1 cellular context compared by ENCODE assay signal in the genomic region with DNA sequence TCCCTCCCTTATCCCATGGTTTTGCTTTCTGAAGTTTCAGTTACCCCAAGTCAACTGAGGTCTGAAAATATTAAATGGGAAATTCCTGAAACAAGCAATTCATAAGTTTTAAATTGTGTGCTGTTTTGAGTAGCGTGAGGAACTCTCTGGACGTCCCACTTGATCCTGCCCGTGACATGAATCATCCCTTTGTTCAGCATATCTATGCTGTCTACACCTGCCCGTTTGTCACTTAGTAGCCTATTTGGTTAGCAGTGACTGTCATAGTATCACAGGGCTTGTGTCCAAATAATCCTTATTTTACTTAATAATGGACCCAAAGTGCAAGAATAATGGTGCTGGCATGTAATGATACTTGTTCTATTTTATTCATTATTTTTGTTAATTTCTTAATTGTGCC.
TF ChIP-seq lines count a peak whose summit lies in the region.

No MANE protein-coding gene starts in this region.

TF ChIP-seq in HepG2, 621 proteins besides CTCF, POLR2A, EP300 and RAD21:
- no peak for TF ChIP-seq MAFG (CRISPR knock-in tag; IDR thresholded peaks at IDR 0.05)
- no peak for TF ChIP-seq PHF5A (CRISPR knock-in tag; IDR thresholded peaks at IDR 0.05; ENCODE audit: low read depth, unreplicated experiment)
- TF ChIP-seq, protein P1, sequence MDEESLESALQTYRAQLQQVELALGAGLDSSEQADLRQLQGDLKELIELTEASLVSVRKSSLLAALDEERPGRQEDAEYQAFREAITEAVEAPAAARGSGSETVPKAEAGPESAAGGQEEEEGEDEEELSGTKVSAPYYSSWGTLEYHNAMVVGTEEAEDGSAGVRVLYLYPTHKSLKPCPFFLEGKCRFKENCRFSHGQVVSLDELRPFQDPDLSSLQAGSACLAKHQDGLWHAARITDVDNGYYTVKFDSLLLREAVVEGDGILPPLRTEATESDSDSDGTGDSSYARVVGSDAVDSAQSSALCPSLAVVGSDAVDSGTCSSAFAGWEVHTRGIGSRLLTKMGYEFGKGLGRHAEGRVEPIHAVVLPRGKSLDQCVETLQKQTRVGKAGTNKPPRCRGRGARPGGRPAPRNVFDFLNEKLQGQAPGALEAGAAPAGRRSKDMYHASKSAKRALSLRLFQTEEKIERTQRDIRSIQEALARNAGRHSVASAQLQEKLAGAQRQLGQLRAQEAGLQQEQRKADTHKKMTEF (CRISPR knock-in tag; IDR thresholded peaks at IDR 0.05), result no peak
- TF ChIP-seq SAP130 (CRISPR knock-in tag; IDR thresholded peaks at IDR 0.05; ENCODE audit: low read depth), result peak; percentile 45
- TF ChIP-seq RARG (CRISPR knock-in tag; IDR thresholded peaks at IDR 0.05; ENCODE audit: low read depth), result no peak
- TF ChIP-seq NFRKB (IDR thresholded peaks at IDR 0.05), result no peak
- TF ChIP-seq FOSL2 (CRISPR knock-in tag; IDR thresholded peaks at IDR 0.05), result peak; percentile 54; the same call in 1 of the 2 replicates
- TF ChIP-seq CBX1 (IDR thresholded peaks at IDR 0.05; ENCODE audit: low read depth), result no peak
- TF ChIP-seq SOX5 (CRISPR knock-in tag; IDR thresholded peaks at IDR 0.05; ENCODE audit: borderline replicate concordance), result peak; percentile 31; the same call in 1 of the 2 replicates
- TF ChIP-seq, protein P2, sequence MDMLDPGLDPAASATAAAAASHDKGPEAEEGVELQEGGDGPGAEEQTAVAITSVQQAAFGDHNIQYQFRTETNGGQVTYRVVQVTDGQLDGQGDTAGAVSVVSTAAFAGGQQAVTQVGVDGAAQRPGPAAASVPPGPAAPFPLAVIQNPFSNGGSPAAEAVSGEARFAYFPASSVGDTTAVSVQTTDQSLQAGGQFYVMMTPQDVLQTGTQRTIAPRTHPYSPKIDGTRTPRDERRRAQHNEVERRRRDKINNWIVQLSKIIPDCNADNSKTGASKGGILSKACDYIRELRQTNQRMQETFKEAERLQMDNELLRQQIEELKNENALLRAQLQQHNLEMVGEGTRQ (IDR thresholded peaks at IDR 0.05; ENCODE audit: low read depth, low read length), result no peak
- TF ChIP-seq, protein P2 (CRISPR knock-in tag; IDR thresholded peaks at IDR 0.05; ENCODE audit: borderline replicate concordance), result no peak
- no peak for TF ChIP-seq SOX13 (IDR thresholded peaks at IDR 0.05)
- 0 out of 4 replicates have a peak, but pooled peaks of 1 of the 2 experiments have one; percentile 16 for TF ChIP-seq SOX13 (CRISPR knock-in tag; conservative IDR thresholded peaks at IDR 0.05 in 1 of 2, IDR thresholded peaks at IDR 0.05 in 1 of 2)
- no peak for TF ChIP-seq ZNF703 (CRISPR knock-in tag; IDR thresholded peaks at IDR 0.05; ENCODE audit: borderline replicate concordance)
- 0 out of 2 replicates have a peak, but pooled peaks have one; percentile 24 for TF ChIP-seq ZNF577 (CRISPR knock-in tag; IDR thresholded peaks at IDR 0.05; ENCODE audit: borderline replicate concordance, low read depth)
- TF ChIP-seq, protein P3, sequence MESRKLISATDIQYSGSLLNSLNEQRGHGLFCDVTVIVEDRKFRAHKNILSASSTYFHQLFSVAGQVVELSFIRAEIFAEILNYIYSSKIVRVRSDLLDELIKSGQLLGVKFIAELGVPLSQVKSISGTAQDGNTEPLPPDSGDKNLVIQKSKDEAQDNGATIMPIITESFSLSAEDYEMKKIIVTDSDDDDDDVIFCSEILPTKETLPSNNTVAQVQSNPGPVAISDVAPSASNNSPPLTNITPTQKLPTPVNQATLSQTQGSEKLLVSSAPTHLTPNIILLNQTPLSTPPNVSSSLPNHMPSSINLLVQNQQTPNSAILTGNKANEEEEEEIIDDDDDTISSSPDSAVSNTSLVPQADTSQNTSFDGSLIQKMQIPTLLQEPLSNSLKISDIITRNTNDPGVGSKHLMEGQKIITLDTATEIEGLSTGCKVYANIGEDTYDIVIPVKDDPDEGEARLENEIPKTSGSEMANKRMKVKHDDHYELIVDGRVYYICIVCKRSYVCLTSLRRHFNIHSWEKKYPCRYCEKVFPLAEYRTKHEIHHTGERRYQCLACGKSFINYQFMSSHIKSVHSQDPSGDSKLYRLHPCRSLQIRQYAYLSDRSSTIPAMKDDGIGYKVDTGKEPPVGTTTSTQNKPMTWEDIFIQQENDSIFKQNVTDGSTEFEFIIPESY (CRISPR knock-in tag; IDR thresholded peaks at IDR 0.05), result 0 out of 2 replicates have a peak, but pooled peaks have one; percentile 41
- no peak for TF ChIP-seq ZNF350 (CRISPR knock-in tag; IDR thresholded peaks at IDR 0.05; ENCODE audit: borderline replicate concordance, low read depth)
- TF ChIP-seq ZNF737 (CRISPR knock-in tag; IDR thresholded peaks at IDR 0.05; ENCODE audit: borderline replicate concordance), result no peak
